Comparison of ENCODE assay signal across 8 cellular contexts in the genomic region with DNA sequence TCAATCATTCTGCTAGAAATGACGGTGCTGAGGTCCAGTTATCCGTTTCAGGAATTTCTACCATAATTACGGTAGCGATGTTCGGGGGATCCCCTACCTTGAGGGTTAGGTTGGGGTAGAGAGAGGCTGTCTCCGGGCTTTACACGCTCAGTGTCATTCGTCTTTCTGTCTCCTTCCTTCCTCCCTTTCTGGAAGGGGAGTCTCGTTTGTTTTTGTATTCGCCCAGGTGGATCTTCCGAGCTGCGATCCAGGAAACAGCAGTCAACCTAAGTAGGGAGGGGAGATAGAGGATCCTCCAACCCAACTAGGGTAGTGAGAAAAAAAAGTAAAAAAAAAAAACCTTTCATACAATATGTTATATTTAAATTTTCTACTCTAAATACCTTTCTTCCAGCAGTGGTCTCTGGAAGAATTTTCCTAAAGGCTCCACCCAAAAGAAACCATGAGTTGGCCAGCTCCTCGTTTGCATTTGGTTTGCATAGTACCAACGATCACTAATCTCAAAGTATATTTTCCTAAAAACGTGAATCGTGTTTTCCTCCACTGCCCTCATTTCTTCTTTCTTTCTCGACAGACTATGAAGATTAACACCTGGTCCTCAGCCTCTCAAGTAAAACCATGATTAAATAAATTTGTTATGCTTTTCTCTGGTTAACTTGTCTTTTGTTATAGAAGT. TPM values are rescaled to one million over a fixed set of nuclear protein-coding genes. Genes with fewer than 3 reads are reported as not detected.
DNase-seq lines count a peak whose midpoint lies in the region; ATAC-seq, FAIRE-seq and TF ChIP-seq lines count a peak whose summit lies in the region.

No MANE protein-coding gene starts in this region.

- no peak overlapping the region for H2BK5ac ChIP-seq in H1 (ENCODE audit: low read depth, low read length)

- H2AFZ ChIP-seq in OCI-LY3 (ENCODE audit: low read depth, low read length) (peak overlapping the region; percentile 82), H1 (ENCODE audit: low read length) (peak overlapping the region; percentile 100)

- DNase-seq in H1 (ENCODE audit: low read depth in 1 of 2, low spot score in 2 of 2) (no peak), ovary (no peak), frontal cortex (ENCODE audit: low spot score in 2 of 2) (no peak), HCEC 1CT (no peak), left lobe of liver (ENCODE audit: low spot score) (no peak)

- no peak overlapping the region for H2AK5ac ChIP-seq in H1 (ENCODE audit: low read depth, low read length)

- H2BK120ac ChIP-seq in H1 (replicated peaks; ENCODE audit: low read depth, low read length), result no peak overlapping the region

- no peak for TF ChIP-seq RAD21 in H1 (IDR thresholded peaks at IDR 0.05 in 1 of 2, conservative IDR thresholded peaks at IDR 0.05 in 1 of 2; ENCODE audit: low read depth in 2 of 2, low read length in 2 of 2)

- POLR2A ChIA-PET in H1 (lab: Charles Lee; ENCODE audit: partially characterized antibody), result interaction anchor here (0.6 to 6.3 kb wide), 17 partner anchors 8 to 197 kb away, joined by 3 to 56 read pairs (median 13); partner anchors contain the start of genes MDM4 and PLEKHA6

- H3K36me3 ChIP-seq in OCI-LY3 (replicated peaks; ENCODE audit: low read depth, low read length) (peaks cover 2% of the 10 kb centered on the region), H1 (ENCODE audit: control insufficient read depth in 2 of 4, insufficient read depth in 4 of 4, low read length in 3 of 4) (no peaks in the 10 kb centered on the region), ovary (no peaks in the 10 kb centered on the region)

- H3K9ac ChIP-seq in OCI-LY3 (ENCODE audit: low read length) (peak overlapping the region; percentile 80), H1 (replicated peaks in 1 of 4; ENCODE audit: extremely low read depth in 1 of 4, low read depth in 3 of 4, low read length in 3 of 4) (peak overlapping the region in 3 of 4 experiments; percentile 22 to 75 (median 32); a peak in 3 of 7 replicates)

- 0 out of 2 replicates have a peak overlapping the region, but pooled peaks have one; percentile 30 for H2BK12ac ChIP-seq in H1 (ENCODE audit: low read depth, low read length)

- H4K91ac ChIP-seq in H1 (replicated peaks; ENCODE audit: insufficient read length, low read length), result no peak overlapping the region

- H3K4me3 ChIP-seq in OCI-LY3 (ENCODE audit: low read length) (peak overlapping the region; percentile 82), H1 (ENCODE audit: extremely low read depth in 1 of 4, insufficient read depth in 2 of 4, low read depth in 3 of 4, low read length in 4 of 4) (peak overlapping the region; percentile 82 to 96 (median 94)), ovary (peak overlapping the region; percentile 76)

- H3K14ac ChIP-seq in H1 (ENCODE audit: insufficient read length), result no peak overlapping the region

- peak overlapping the region; percentile 20; the same call in 1 of the 2 replicates for H3K18ac ChIP-seq in H1 (ENCODE audit: extremely low read depth, low read length)

- H4K8ac ChIP-seq in H1 (ENCODE audit: extremely low read depth, insufficient read depth, low read length), result no peak overlapping the region

- no peak overlapping the region for H3K23ac ChIP-seq in H1 (ENCODE audit: insufficient read length)

- TF ChIP-seq CTCF in OCI-LY3 (IDR thresholded peaks at IDR 0.05; ENCODE audit: low read depth, low read length) (no peak), H1 (IDR thresholded peaks at IDR 0.05; ENCODE audit: control extremely low read depth in 1 of 3, insufficient read depth in 1 of 3, low read depth in 1 of 3, low read length in 3 of 3) (no peak), ovary (IDR thresholded peaks at IDR 0.05) (no peak)

- peaks cover 9% of the 10 kb centered on the region; the same call in 1 of the 2 replicates for H4K20me1 ChIP-seq in OCI-LY3 (ENCODE audit: insufficient read depth, low read length)
- no peaks in the 10 kb centered on the region for H4K20me1 ChIP-seq in H1 (replicated peaks in 1 of 2; ENCODE audit: control insufficient read depth in 1 of 2, insufficient read depth in 2 of 2, low read length in 2 of 2)

- H2BK20ac ChIP-seq in H1 (ENCODE audit: low read length), result no peak overlapping the region

- WGBS in H1 (ENCODE audit: extremely low coverage in 1 of 2, insufficient coverage in 1 of 2, insufficient read length in 1 of 2, insufficient replicate concordance in 2 of 2, low coverage in 1 of 2, low lambda C conversion rate in 2 of 2, missing lambda C conversion rate in 1 of 2), 2 experiments, result 4% methylated on average over 17 of the region's 17 CpGs; no CpG with 5 or more reads in 1 of the 2 experiments
- 1 to 3% (median 2%) methylated on average over 17 of the region's 17 CpGs for WGBS in ovary, 3 donors

- 0 out of 2 replicates have a peak, but pooled peaks cover 3% of the 10 kb centered on the region for H3K9me3 ChIP-seq in OCI-LY3 (ENCODE audit: insufficient read depth, low read length)
- no peaks in the 10 kb centered on the region for H3K9me3 ChIP-seq in H1 (ENCODE audit: insufficient read depth in 2 of 2, low read depth in 1 of 2, low read length in 1 of 2)
- H3K9me3 ChIP-seq in ovary, result no peaks in the 10 kb centered on the region

- H3K23me2 ChIP-seq in H1 (ENCODE audit: low read depth, low read length), result peaks cover 15% of the 10 kb centered on the region

- no peak overlapping the region for H3K4ac ChIP-seq in H1 (replicated peaks; ENCODE audit: insufficient read length, low read depth, low read length)

- H3K79me2 ChIP-seq in OCI-LY3 (ENCODE audit: low read length) (peaks cover 31% of the 10 kb centered on the region), H1 (ENCODE audit: control insufficient read depth in 1 of 2, insufficient read depth in 2 of 2, low read length in 2 of 2) (peaks cover 0 to 20% of the 10 kb centered on the region in 2 experiments; a peak in 2 of 4 replicates)

- 0 out of 2 replicates have a peak, but pooled peaks cover 2% of the 10 kb centered on the region for H3K27me3 ChIP-seq in OCI-LY3 (ENCODE audit: low read depth, low read length)
- peaks cover 0 to 3% (median under 1%) of the 10 kb centered on the region in 4 experiments; a peak in 1 of 7 replicates for H3K27me3 ChIP-seq in H1 (replicated peaks in 1 of 4; ENCODE audit: control insufficient read depth in 3 of 4, extremely low read depth in 1 of 4, insufficient read depth in 3 of 4, low read length in 3 of 4)
- no peaks in the 10 kb centered on the region for H3K27me3 ChIP-seq in ovary

- FAIRE-seq in H1 (lab: Jason Lieb, UNC) (no peak), frontal cortex (lab: Jason Lieb, UNC) (no peak)

- peaks cover 31% of the 10 kb centered on the region for H3K4me1 ChIP-seq in OCI-LY3 (ENCODE audit: low read length)
- peaks cover 0 to 14% (median 6%) of the 10 kb centered on the region in 4 experiments; a peak in 5 of 7 replicates for H3K4me1 ChIP-seq in H1 (replicated peaks in 1 of 4; ENCODE audit: control insufficient read depth in 3 of 4, insufficient read depth in 4 of 4, low read length in 3 of 4)
- peaks cover 10% of the 10 kb centered on the region for H3K4me1 ChIP-seq in ovary (ENCODE audit: insufficient read depth)

- peak overlapping the region; percentile 43 for H3K56ac ChIP-seq in H1 (replicated peaks; ENCODE audit: insufficient read length, low read depth, low read length)

- H3K79me1 ChIP-seq in H1 (ENCODE audit: low read depth, low read length), result no peaks in the 10 kb centered on the region

- H3K4me2 ChIP-seq in OCI-LY3 (ENCODE audit: low read length) (peak overlapping the region; percentile 81), H1 (ENCODE audit: insufficient read depth in 1 of 2, low read depth in 2 of 2, low read length in 2 of 2) (peak overlapping the region; percentile 80 to 94)

- TF ChIP-seq POLR2A in H1 (IDR thresholded peaks at IDR 0.05; ENCODE audit: control extremely low read depth in 1 of 2, low read depth in 2 of 2, low read length in 2 of 2) (peak in 1 of 2 experiments; percentile 0; a peak in 1 of 3 replicates), ovary (IDR thresholded peaks at IDR 0.05) (no peak)

- ATAC-seq in GM18858 (IDR thresholded peaks at IDR 0.05; ENCODE audit: unreplicated experiment) (peak; percentile 16), HG02610 (IDR thresholded peaks at IDR 0.05; ENCODE audit: unreplicated experiment) (peak; percentile 34), left lobe of liver (no peak)

- TF ChIP-seq EP300 in H1 (IDR thresholded peaks at IDR 0.05; ENCODE audit: borderline replicate concordance in 1 of 2, low read depth in 2 of 2, low read length in 2 of 2) (no peak), ovary (IDR thresholded peaks at IDR 0.05) (no peak)

- H4K5ac ChIP-seq in H1 (ENCODE audit: insufficient read length, low read depth, low read length), result no peak overlapping the region

- intact Hi-C loops in ovary (cut with DNase I), result loop anchor here in 1 of 4 donors (5.0 to 10.0 kb wide), 2 partner anchors 48 to 330 kb away; partner anchors contain the start of gene REN

- H2BK15ac ChIP-seq in H1 (ENCODE audit: low read length), result peak overlapping the region; percentile 67; the same call in 1 of the 2 replicates

- H3K27ac ChIP-seq in OCI-LY3 (ENCODE audit: low read length) (peak overlapping the region; percentile 52), H1 (ENCODE audit: low read depth, low read length) (peak overlapping the region; percentile 31; the same call in 1 of the 2 replicates), ovary (peak overlapping the region; percentile 53 to 61)

- CTCF ChIA-PET in H1 (lab: Charles Lee; ENCODE audit: partially characterized antibody), result interaction anchor here (0.6 to 49.0 kb wide), 13 partner anchors 9 to 1335 kb away, joined by 3 to 2124 read pairs (median 5); no protein-coding TSS in a partner anchor

RNA-seq across cellular contexts. Expression of gene PIK3C2B, which starts 0.6 kb away (rescaled TPM):
- total RNA-seq in H1 (2021; fragmentation: NEBNext Ultra II Directional; extraction: Animal tissue kit (Norgen Biotek cat#: 25700)), result 36.7 and 36.9 TPM in 2 replicates
- polyA plus RNA-seq in H1 (2011; rRNA removed) (20.4 and 26.0 TPM in 2 replicates), ovary (1 to 10 TPM; 6.2 to 7.9 TPM)
- polyA plus RNA-seq in H1 (2011; cell fraction: cytosol; rRNA removed), result 15.9 TPM
- polyA plus RNA-seq in H1 (2011; cell fraction: nucleus; rRNA removed), result 30.4 TPM
- 11.3 to 13.9 TPM (median 12.5 TPM) in 4 replicates for polyA plus RNA-seq in H1 (2012, experiment 1 of 2)
- 8.4 TPM for polyA plus RNA-seq in H1 (2012, experiment 2 of 2)
- polyA plus RNA-seq in H1 (2013, experiment 1 of 2), result 8.5 TPM
- polyA plus RNA-seq in H1 (2013, experiment 2 of 2), result 7.8 TPM
- polyA minus RNA-seq in H1 (2011; rRNA and poly(A)+ RNA removed), result 44.4 and 55.8 TPM in 2 replicates
- 30.4 TPM for polyA minus RNA-seq in H1 (2011; cell fraction: cytosol; rRNA and poly(A)+ RNA removed)
- polyA minus RNA-seq in H1 (2011; cell fraction: nucleus; rRNA and poly(A)+ RNA removed), result 37.1 TPM
- total RNA-seq in ovary (10 to 100 TPM in 5 of 7 donors, 1 to 10 TPM in 2; 5.6 to 26.0 (median 12.8) TPM), frontal cortex (24.5 TPM), left lobe of liver (14.8 TPM)

RNA-seq across cellular contexts. Expression of gene MDM4, which starts 21.0 kb away (rescaled TPM):
- 81.7 and 84.9 TPM in 2 replicates for total RNA-seq in H1 (2021; fragmentation: NEBNext Ultra II Directional; extraction: Animal tissue kit (Norgen Biotek cat#: 25700))
- polyA plus RNA-seq in H1 (2011; rRNA removed) (10.0 and 10.8 TPM in 2 replicates), ovary (10 to 100 TPM; 10.2 to 30.7 TPM)
- polyA plus RNA-seq in H1 (2011; cell fraction: cytosol; rRNA removed), result 12.8 TPM
- polyA plus RNA-seq in H1 (2011; cell fraction: nucleus; rRNA removed), result 23.1 TPM
- polyA plus RNA-seq in H1 (2012, experiment 1 of 2), result 9.8 to 13.2 TPM (median 11.4 TPM) in 4 replicates
- polyA plus RNA-seq in H1 (2012, experiment 2 of 2), result 2.0 TPM
- 20.5 TPM for polyA plus RNA-seq in H1 (2013, experiment 1 of 2)
- polyA plus RNA-seq in H1 (2013, experiment 2 of 2), result 18.6 TPM
- polyA minus RNA-seq in H1 (2011; rRNA and poly(A)+ RNA removed), result 75.0 and 83.5 TPM in 2 replicates
- 26.9 TPM for polyA minus RNA-seq in H1 (2011; cell fraction: cytosol; rRNA and poly(A)+ RNA removed)
- polyA minus RNA-seq in H1 (2011; cell fraction: nucleus; rRNA and poly(A)+ RNA removed), result 109 TPM
- total RNA-seq in ovary (100 to 1,000 TPM in 1 of 7 donors, 10 to 100 TPM in 6; 60.3 to 113 (median 80.0) TPM), frontal cortex (46.9 TPM), left lobe of liver (27.4 TPM)
